In the genomic region with DNA sequence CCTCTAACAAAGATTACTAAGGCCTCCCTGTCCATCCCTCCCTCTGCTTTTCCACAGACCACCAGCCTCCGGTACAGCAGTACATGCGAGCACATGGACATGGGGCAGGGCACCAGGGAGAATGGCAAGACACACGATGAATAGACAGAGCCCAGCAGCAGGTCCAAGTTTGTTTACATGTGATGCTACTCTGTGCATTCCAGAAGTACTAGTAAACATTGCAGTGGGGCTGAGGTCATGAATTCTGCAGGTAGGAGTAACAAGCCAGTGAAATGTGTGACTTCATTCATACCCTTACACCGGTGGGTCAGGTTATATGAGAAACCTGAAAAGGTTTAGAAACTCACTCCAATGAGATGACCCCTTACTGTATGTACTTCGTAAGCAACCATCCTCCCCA, we compare ENCODE assay signal across 15 cellular contexts.
DNase-seq lines count a peak whose midpoint lies in the region; ATAC-seq and TF ChIP-seq lines count a peak whose summit lies in the region.
"Had no signal": no experiment of that assay in that cellular context is flagged by ENCODE, and none has a peak within 500 bp of the region (broad histone marks: within the 10 kb centered on the region; RNA-seq: fewer than 3 reads in every experiment).

No MANE protein-coding gene starts in this region.

- no peaks in the 10 kb centered on the region; the same call in 1 of the 2 replicates for H3K79me2 ChIP-seq in OCI-LY7 (ENCODE audit: insufficient read depth, low read depth, low read length)

- no peak overlapping the region for H3K4me2 ChIP-seq in OCI-LY7 (ENCODE audit: low read length)
- H3K4me2 ChIP-seq: BLaER1 had no signal

- ATAC-seq in GM21528 (IDR thresholded peaks at IDR 0.05; ENCODE audit: low FRiP score, unreplicated experiment) (no peak), left colon (no peak)
- ATAC-seq: GM12878, Panc1 had no signal

- H4K20me1 ChIP-seq in OCI-LY7 (ENCODE audit: insufficient read depth, low read length): no peaks in the 10 kb centered on the region
- H4K20me1 ChIP-seq: BLaER1 had no signal

- H3K9me3 ChIP-seq in OCI-LY7 (ENCODE audit: low read length): peaks cover 27% of the 10 kb centered on the region; the same call in 1 of the 2 replicates

- no TSS peak for BruUV-seq in OCI-LY7 (replicated peaks; lab: Mats Ljungman, UMichigan)

- peak overlapping the region; percentile 17; the same call in 1 of the 2 replicates for H2AFZ ChIP-seq in OCI-LY7 (ENCODE audit: low read length)

- no peaks in the 10 kb centered on the region for H3K36me3 Mint-ChIP-seq in osteocyte (ENCODE audit: unreplicated experiment)

- H3K9me2 ChIP-seq in OCI-LY7 (ENCODE audit: insufficient read depth, low read length): no peaks in the 10 kb centered on the region

- H3K27ac ChIP-seq in OCI-LY7 (ENCODE audit: low read depth, low read length, poor library complexity, severe bottlenecking): peak overlapping the region; percentile 1
- H3K27ac ChIP-seq: BLaER1 had no signal

- no peak overlapping the region for H3K27ac Mint-ChIP-seq in osteocyte (ENCODE audit: unreplicated experiment)

- CTCF ChIA-PET in OCI-LY7 (lab: Charles Lee; ENCODE audit: unreplicated experiment): no interaction called here

- H3K4me3 Mint-ChIP-seq in osteocyte (ENCODE audit: unreplicated experiment): no peak overlapping the region

- intact Hi-C loops in OCI-LY7 (cut with micrococcal nuclease; ENCODE audit: unreplicated experiment): no loop called here
- intact Hi-C loops in left colon (cut with DNase I, micrococcal nuclease): no loop called here

- peaks cover 12% of the 10 kb centered on the region for H3K27me3 Mint-ChIP-seq in osteocyte (ENCODE audit: unreplicated experiment)

- peaks cover 19% of the 10 kb centered on the region for H3K36me3 ChIP-seq in OCI-LY7 (ENCODE audit: insufficient read depth, low read length)
- H3K36me3 ChIP-seq: BLaER1 had no signal

- peaks cover 60% of the 10 kb centered on the region for H3K4me1 ChIP-seq in OCI-LY7 (ENCODE audit: insufficient read depth, low read length, poor library complexity, severe bottlenecking)

- no peaks in the 10 kb centered on the region for H3K9me3 Mint-ChIP-seq in osteocyte (ENCODE audit: unreplicated experiment)

- H3K4me3 ChIP-seq in OCI-LY7 (ENCODE audit: low read depth, low read length, poor library complexity, severe bottlenecking) (no peak overlapping the region), epithelial cell of esophagus (ENCODE audit: low read length) (no peak overlapping the region)
- H3K4me3 ChIP-seq: BLaER1, GM12878 had no signal

- H3K4me1 Mint-ChIP-seq in osteocyte (ENCODE audit: unreplicated experiment): peaks cover 1% of the 10 kb centered on the region

- POLR2A ChIA-PET in OCI-LY7 (lab: Charles Lee): interaction anchor here (1.0 to 8.8 kb wide), 4 partner anchors 8 to 29 kb away, joined by 6 to 99 read pairs (median 78); no protein-coding TSS in a partner anchor

- TF ChIP-seq CTCF in OCI-LY7 (conservative IDR thresholded peaks at IDR 0.05; ENCODE audit: low read length) (no peak), epithelial cell of esophagus (IDR thresholded peaks at IDR 0.05; ENCODE audit: insufficient read depth, low read depth, low read length, missing control alignments) (no peak), osteocyte (IDR thresholded peaks at IDR 0.05) (no peak)

- peak; percentile 31 for DNase-seq in HPDE6-E6E7 (ENCODE audit: extremely low spot score)
- DNase-seq in OCI-LY7 (ENCODE audit: low spot score): no peak
- DNase-seq in epithelial cell of esophagus (ENCODE audit: low read depth): peak; percentile 90
- DNase-seq in osteocyte (ENCODE audit: extremely low spot score, unreplicated experiment): peak; percentile 44
- DNase-seq in hepatic stellate cell (ENCODE audit: low spot score): no peak
- no peak for DNase-seq in left colon
- DNase-seq: NCI-H1105 treated with DMSO at 0.1 percent for 48 hours, NCI-H187, NCI-H446 treated with DMSO at 0.1 percent for 48 hours, NCI-H774, SHP77 had no signal

Comparison
In these comparisons a context has a peak if more than half of its experiments do, and no peak if none do; other contexts are left out.
1. DNase-seq: peak in HPDE6-E6E7 (single experiment), epithelial cell of esophagus (single experiment) and osteocyte (single experiment); none in OCI-LY7 (single experiment), hepatic stellate cell (single experiment) and left colon (0 of 2).